Comparison of ENCODE assay signal across 1 cellular context in genomic region chr2:38751043-38751846, GRCh38.
A peak's percentile ranks its signal among the peaks of the same experiment; 100 is the strongest.
TF ChIP-seq lines count a peak whose summit lies in the region.

Gene SRSF7, minus strand, starts transcription at chr2:38751361. Its CDS starts 105 bp downstream, at chr2:38751256.

TF ChIP-seq in K562, 482 proteins besides CTCF, POLR2A, EP300 and RAD21 (continued from another document and continues in another):
- TF ChIP-seq LARP7 (IDR thresholded peaks at IDR 0.05): peak; percentile 98
- no peak for TF ChIP-seq FOXA1 (IDR thresholded peaks at IDR 0.05; ENCODE audit: borderline replicate concordance)
- TF ChIP-seq ZNF584 (CRISPR knock-in tag; IDR thresholded peaks at IDR 0.05; ENCODE audit: low read depth): no peak
- TF ChIP-seq ZNF277 (CRISPR knock-in tag; IDR thresholded peaks at IDR 0.05; ENCODE audit: borderline replicate concordance): no peak
- TF ChIP-seq ZNF212 (CRISPR knock-in tag; IDR thresholded peaks at IDR 0.05): no peak; the same call in 1 of the 2 replicates
- TF ChIP-seq BRF1 (IDR thresholded peaks at IDR 0.05; ENCODE audit: borderline replicate concordance, extremely low read depth, insufficient read length): no peak
- TF ChIP-seq ZNF778 (CRISPR knock-in tag; IDR thresholded peaks at IDR 0.05): no peak
- TF ChIP-seq MLLT1 (IDR thresholded peaks at IDR 0.05): peak; percentile 95 to 96
- peak; percentile 89 for TF ChIP-seq ZBED1 (IDR thresholded peaks at IDR 0.05)
- TF ChIP-seq CREB1 (IDR thresholded peaks at IDR 0.05): peak; percentile 81
- TF ChIP-seq CREB1 (CRISPR knock-in tag; IDR thresholded peaks at IDR 0.05): peak; percentile 89
- TF ChIP-seq ZBTB2 (IDR thresholded peaks at IDR 0.05): peak; percentile 92
- peak in 1 of 2 experiments; percentile 55; a peak in 2 of 3 replicates for TF ChIP-seq CBX3 (IDR thresholded peaks at IDR 0.05; ENCODE audit: borderline replicate concordance in 1 of 2, low read length in 2 of 2)
- peak; percentile 78 for TF ChIP-seq ZFP91 (CRISPR knock-in tag; IDR thresholded peaks at IDR 0.05)
- no peak for TF ChIP-seq ETS2 (tag; IDR thresholded peaks at IDR 0.05; ENCODE audit: borderline replicate concordance, poor library complexity, severe bottlenecking)
- peak; percentile 98 for TF ChIP-seq E2F5 (CRISPR knock-in tag; IDR thresholded peaks at IDR 0.05)
- peak; percentile 61 for TF ChIP-seq JUND (IDR thresholded peaks at IDR 0.05; ENCODE audit: borderline replicate concordance, low read depth, low read length)
- TF ChIP-seq JUND (tag; IDR thresholded peaks at IDR 0.05; ENCODE audit: borderline replicate concordance, low read depth, low read length): peak; percentile 20; the same call in 2 of the 3 replicates
- TF ChIP-seq RCOR1 (IDR thresholded peaks at IDR 0.05; ENCODE audit: borderline replicate concordance in 1 of 2, low read depth in 2 of 2, low read length in 2 of 2): peak in 1 of 2 experiments; percentile 45; a peak in 1 of 4 replicates
- peak; percentile 3; the same call in 1 of the 2 replicates for TF ChIP-seq ZNF384 (IDR thresholded peaks at IDR 0.05; ENCODE audit: low read depth, low read length)
- peak; percentile 85; the same call in 1 of the 2 replicates for TF ChIP-seq GABPB2 (CRISPR knock-in tag; conservative IDR thresholded peaks at IDR 0.05)
- 0 out of 2 replicates have a peak, but pooled peaks have one; percentile 52 for TF ChIP-seq PHB2 (IDR thresholded peaks at IDR 0.05; ENCODE audit: low read depth)
- TF ChIP-seq FOXK2 (conservative IDR thresholded peaks at IDR 0.05 in 1 of 2, IDR thresholded peaks at IDR 0.05 in 1 of 2; ENCODE audit: low read depth in 2 of 2): peak in 1 of 2 experiments; percentile 81
- peak; percentile 61 for TF ChIP-seq ZNF431 (CRISPR knock-in tag; IDR thresholded peaks at IDR 0.05)
- TF ChIP-seq ID3 (CRISPR knock-in tag; IDR thresholded peaks at IDR 0.05): no peak
- TF ChIP-seq ID3 (tag; IDR thresholded peaks at IDR 0.05): peak; percentile 90
- no peak for TF ChIP-seq SAFB2 (IDR thresholded peaks at IDR 0.05; ENCODE audit: borderline replicate concordance, low read depth, low read length, severe bottlenecking)
- peak; percentile 63; the same call in 1 of the 2 replicates for TF ChIP-seq SMAD3 (CRISPR knock-in tag; conservative IDR thresholded peaks at IDR 0.05)
- no peak for TF ChIP-seq ZNF133 (CRISPR knock-in tag; IDR thresholded peaks at IDR 0.05)
- TF ChIP-seq NEUROD1 (IDR thresholded peaks at IDR 0.05; ENCODE audit: borderline replicate concordance, low read depth, low read length, partially characterized antibody): peak; percentile 81
- TF ChIP-seq NFIX (CRISPR knock-in tag; IDR thresholded peaks at IDR 0.05; ENCODE audit: low read depth): no peak
- no peak for TF ChIP-seq IRF2 (CRISPR knock-in tag; IDR thresholded peaks at IDR 0.05)
- peak; percentile 73 for TF ChIP-seq ZNF175 (CRISPR knock-in tag; IDR thresholded peaks at IDR 0.05; ENCODE audit: low read depth)
- TF ChIP-seq XRCC3 (IDR thresholded peaks at IDR 0.05): no peak
- no peak for TF ChIP-seq BRF2 (IDR thresholded peaks at IDR 0.05; ENCODE audit: borderline replicate concordance, insufficient read depth, insufficient read length)
- 0 out of 2 replicates have a peak, but pooled peaks have one; percentile 11 for TF ChIP-seq ZNF408 (CRISPR knock-in tag; IDR thresholded peaks at IDR 0.05; ENCODE audit: low read depth)
- no peak for TF ChIP-seq ZNF444 (CRISPR knock-in tag; IDR thresholded peaks at IDR 0.05)
- peak; percentile 81 to 87; a peak in 3 of 4 replicates for TF ChIP-seq SIN3A (IDR thresholded peaks at IDR 0.05; ENCODE audit: borderline replicate concordance in 2 of 2, control insufficient read depth in 1 of 2, low read depth in 2 of 2, low read length in 2 of 2)
- TF ChIP-seq SMC3 (conservative IDR thresholded peaks at IDR 0.05; ENCODE audit: insufficient read depth, low read depth, low read length): 0 out of 2 replicates have a peak, but pooled peaks have one; percentile 19
- peak; percentile 24; the same call in 1 of the 2 replicates for TF ChIP-seq SMARCA5 (IDR thresholded peaks at IDR 0.05)
- TF ChIP-seq DIDO1 (tag; IDR thresholded peaks at IDR 0.05; ENCODE audit: low read depth): 0 out of 2 replicates have a peak, but pooled peaks have one; percentile 52
- TF ChIP-seq MCM2 (IDR thresholded peaks at IDR 0.05; ENCODE audit: low read depth): no peak
- no peak for TF ChIP-seq IFI16 (CRISPR knock-in tag; IDR thresholded peaks at IDR 0.05)
- peak; percentile 79 for TF ChIP-seq GABPA (tag; conservative IDR thresholded peaks at IDR 0.05; ENCODE audit: low read depth)
- TF ChIP-seq OTX1 (CRISPR knock-in tag; IDR thresholded peaks at IDR 0.05): peak; percentile 91
- no peak for TF ChIP-seq RBBP5 (IDR thresholded peaks at IDR 0.05; ENCODE audit: borderline replicate concordance, insufficient read depth, low read length, poor library complexity, severe bottlenecking)
- peak; percentile 92; the same call in 1 of the 2 replicates for TF ChIP-seq TRIM25 (IDR thresholded peaks at IDR 0.05; ENCODE audit: borderline replicate concordance)
- TF ChIP-seq ZSCAN29 (IDR thresholded peaks at IDR 0.05): peak; percentile 81
- peak; percentile 89 for TF ChIP-seq NR2C2 (CRISPR knock-in tag; IDR thresholded peaks at IDR 0.05)
- peak; percentile 80 for TF ChIP-seq NR2C2 (tag; IDR thresholded peaks at IDR 0.05)
- no peak for TF ChIP-seq ZNF512 (tag; IDR thresholded peaks at IDR 0.05)
- peak; percentile 64 for TF ChIP-seq BRD9 (IDR thresholded peaks at IDR 0.05; ENCODE audit: low read depth, partially characterized antibody)
- TF ChIP-seq MYNN (IDR thresholded peaks at IDR 0.05): peak; percentile 68
- TF ChIP-seq MYNN (CRISPR knock-in tag; IDR thresholded peaks at IDR 0.05): no peak
- peak; percentile 86 for TF ChIP-seq HDAC2 (IDR thresholded peaks at IDR 0.05)
- no peak for TF ChIP-seq TFE3 (CRISPR knock-in tag; IDR thresholded peaks at IDR 0.05)
- TF ChIP-seq ZNF655 (CRISPR knock-in tag; IDR thresholded peaks at IDR 0.05): no peak
